In the genomic region with DNA sequence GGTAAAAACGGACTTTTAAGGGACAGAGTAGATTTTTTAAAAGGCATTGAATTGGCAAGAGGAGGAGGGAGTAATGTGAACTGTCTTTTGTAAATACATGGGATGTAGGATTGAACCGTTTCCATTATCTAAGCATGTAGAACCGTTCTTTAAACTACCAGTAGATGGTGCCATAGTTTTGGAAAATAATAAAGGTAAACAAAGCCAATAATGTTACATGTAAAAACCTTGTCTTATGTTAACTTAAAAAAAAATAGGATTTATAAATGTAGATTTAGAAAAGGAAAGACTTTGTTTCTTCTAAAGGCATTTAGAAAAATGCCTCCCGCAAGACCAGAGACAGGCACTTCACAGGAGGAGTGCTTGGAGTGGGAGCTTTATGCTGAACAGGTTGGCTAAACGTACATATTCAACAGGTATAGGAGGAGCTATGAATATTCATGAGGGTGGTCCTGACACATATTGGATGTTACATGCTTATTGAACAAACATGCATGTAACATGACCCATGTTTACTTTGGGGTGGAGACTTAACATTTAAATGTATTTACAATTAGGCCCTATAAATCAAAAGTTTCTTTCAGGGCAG, we compare ENCODE assay signal across 8 cellular contexts. TPM values are rescaled to one million over a fixed set of nuclear protein-coding genes. Genes with fewer than 3 reads are reported as not detected.
A peak's percentile ranks its signal among the peaks of the same experiment; 100 is the strongest.
DNase-seq lines count a peak whose midpoint lies in the region; ATAC-seq and TF ChIP-seq lines count a peak whose summit lies in the region.

No MANE protein-coding gene starts in this region.

- H3K27me3 Mint-ChIP-seq in stimulated activated memory B cell treated with anti-CD40 and anti-IgM and Interleukin-4, amounts not matched to agents 10 μg/mL and 1 μg/mL and 100 μg/mL, for 72 hours: no peaks in the 10 kb centered on the region

- intact Hi-C loops in OCI-LY7 (cut with micrococcal nuclease; ENCODE audit: unreplicated experiment): loop anchor here (1.0 to 5.0 kb wide), 7 partner anchors 45 to 665 kb away; partner anchors contain the start of gene FAM241A
- intact Hi-C loops in dorsolateral prefrontal cortex (cut with DNase I): loop anchor here (2.0 to 10.0 kb wide), 6 partner anchors 48 to 505 kb away; partner anchors contain the start of gene FAM241A (in 1 of the 2)

- WGBS in mesenchymal stem cell: 25% methylated on average over 3 of the region's 5 CpGs

- H3K36me3 ChIP-seq in OCI-LY7 (ENCODE audit: insufficient read depth, low read length) (no peaks in the 10 kb centered on the region), mesenchymal stem cell (ENCODE audit: control insufficient read depth in 1 of 2, insufficient read depth in 2 of 2, low read depth in 1 of 2, low read length in 2 of 2) (no peaks in the 10 kb centered on the region)

- H3K14ac ChIP-seq in mesenchymal stem cell (ENCODE audit: low read length in 2 of 2): no peak overlapping the region

- no peak overlapping the region for H3K27ac ChIP-seq in OCI-LY7 (ENCODE audit: low read depth, low read length, poor library complexity, severe bottlenecking)
- H3K27ac ChIP-seq in dorsolateral prefrontal cortex: no peak overlapping the region
- no peak overlapping the region for H3K27ac ChIP-seq in mesenchymal stem cell (ENCODE audit: low read length, poor library complexity, severe bottlenecking)

- no peaks in the 10 kb centered on the region for H4K20me1 ChIP-seq in OCI-LY7 (ENCODE audit: insufficient read depth, low read length)

- H2BK5ac ChIP-seq in mesenchymal stem cell (ENCODE audit: low read depth, low read length, poor library complexity, severe bottlenecking): no peak overlapping the region

- H4K8ac ChIP-seq in mesenchymal stem cell (ENCODE audit: low read length): no peak overlapping the region

- no peaks in the 10 kb centered on the region for H3K9me3 ChIP-seq in OCI-LY7 (ENCODE audit: low read length)
- no peaks in the 10 kb centered on the region for H3K9me3 ChIP-seq in mesenchymal stem cell (ENCODE audit: control insufficient read depth, low read length)

- H3K4ac ChIP-seq in mesenchymal stem cell (ENCODE audit: low read depth in 1 of 2, low read length in 2 of 2): no peak overlapping the region

- H3K23ac ChIP-seq in mesenchymal stem cell (ENCODE audit: low read length in 2 of 2): no peak overlapping the region

- no peak overlapping the region for H3K4me3 Mint-ChIP-seq in stimulated activated memory B cell treated with anti-CD40 and anti-IgM and Interleukin-4, amounts not matched to agents 10 μg/mL and 1 μg/mL and 100 μg/mL, for 72 hours

- peak overlapping the region; percentile 51 for H3K4me2 ChIP-seq in OCI-LY7 (ENCODE audit: low read length)
- no peak overlapping the region for H3K4me2 ChIP-seq in mesenchymal stem cell (ENCODE audit: low read length, poor library complexity, severe bottlenecking)

- no peaks in the 10 kb centered on the region for H3K79me2 ChIP-seq in OCI-LY7 (ENCODE audit: insufficient read depth, low read depth, low read length)

- H3K9ac ChIP-seq in mesenchymal stem cell (ENCODE audit: low read length): peak overlapping the region; percentile 30

- no peak overlapping the region for H3K18ac ChIP-seq in mesenchymal stem cell (ENCODE audit: low read depth in 1 of 2, low read length in 2 of 2)

- no peaks in the 10 kb centered on the region for H3K9me2 ChIP-seq in OCI-LY7 (ENCODE audit: insufficient read depth, low read length)

- no peak overlapping the region for H3K27ac Mint-ChIP-seq in stimulated activated memory B cell treated with anti-CD40 and anti-IgM and Interleukin-4, amounts not matched to agents 10 μg/mL and 1 μg/mL and 100 μg/mL, for 72 hours

- H2BK12ac ChIP-seq in mesenchymal stem cell (ENCODE audit: low read length in 2 of 2): no peak overlapping the region

- no peak overlapping the region for H2BK120ac ChIP-seq in mesenchymal stem cell (ENCODE audit: low read depth, low read length)

- H3K4me1 Mint-ChIP-seq in stimulated activated memory B cell treated with anti-CD40 and anti-IgM and Interleukin-4, amounts not matched to agents 10 μg/mL and 1 μg/mL and 100 μg/mL, for 72 hours: no peaks in the 10 kb centered on the region

- H3K4me1 ChIP-seq in OCI-LY7 (ENCODE audit: insufficient read depth, low read length, poor library complexity, severe bottlenecking) (no peaks in the 10 kb centered on the region), mesenchymal stem cell (ENCODE audit: control insufficient read depth, insufficient read depth, low read depth, low read length) (no peaks in the 10 kb centered on the region)

- BruUV-seq in OCI-LY7 (replicated peaks; lab: Mats Ljungman, UMichigan): no TSS peak

- no peaks in the 10 kb centered on the region for H3K36me3 Mint-ChIP-seq in stimulated activated memory B cell treated with anti-CD40 and anti-IgM and Interleukin-4, amounts not matched to agents 10 μg/mL and 1 μg/mL and 100 μg/mL, for 72 hours

- ATAC-seq in GM21360 (IDR thresholded peaks at IDR 0.05; ENCODE audit: unreplicated experiment) (peak; percentile 71), HG03575 (IDR thresholded peaks at IDR 0.05; ENCODE audit: extremely low read depth, insufficient number of reproducible peaks, low FRiP score, unreplicated experiment) (peak; percentile 65)
- no peak for ATAC-seq in stimulated activated memory B cell treated with anti-CD40 and anti-IgM and Interleukin-4, amounts not matched to agents 10 μg/mL and 1 μg/mL and 100 μg/mL, for 72 hours

- no peak overlapping the region for H2BK15ac ChIP-seq in mesenchymal stem cell (ENCODE audit: low read depth, poor library complexity, severe bottlenecking)

- no peaks in the 10 kb centered on the region for H3K79me1 ChIP-seq in mesenchymal stem cell (replicated peaks; ENCODE audit: low read length, poor library complexity, severe bottlenecking)

- POLR2A ChIA-PET in OCI-LY7 (lab: Charles Lee): interaction anchor here (0.5 to 2.0 kb wide), 11 partner anchors 9 to 425 kb away, joined by 3 to 9 read pairs (median 4); no protein-coding TSS in a partner anchor

- H3K9me3 Mint-ChIP-seq in stimulated activated memory B cell treated with anti-CD40 and anti-IgM and Interleukin-4, amounts not matched to agents 10 μg/mL and 1 μg/mL and 100 μg/mL, for 72 hours: no peaks in the 10 kb centered on the region

- no peaks in the 10 kb centered on the region for H3K27me3 ChIP-seq in dorsolateral prefrontal cortex
- no peaks in the 10 kb centered on the region for H3K27me3 ChIP-seq in mesenchymal stem cell (ENCODE audit: control insufficient read depth in 1 of 2, insufficient read depth in 1 of 2, low read length in 2 of 2)

- TF ChIP-seq CTCF in OCI-LY7 (conservative IDR thresholded peaks at IDR 0.05; ENCODE audit: low read length) (peak; percentile 97), dorsolateral prefrontal cortex (IDR thresholded peaks at IDR 0.05 in 54 of 56, conservative IDR thresholded peaks at IDR 0.05 in 2 of 56; ENCODE audit: low read depth in 1 of 56, partially characterized antibody in 56 of 56) (peak; percentile 61 to 93 (median 78))

- CTCF ChIA-PET in OCI-LY7 (lab: Charles Lee; ENCODE audit: unreplicated experiment): interaction anchor here (1.1 to 1.6 kb wide), 5 partner anchors 132 to 424 kb away, joined by 3 to 9 read pairs (median 3); no protein-coding TSS in a partner anchor

- H3K4me3 ChIP-seq in OCI-LY7 (ENCODE audit: low read depth, low read length, poor library complexity, severe bottlenecking) (no peak overlapping the region), dorsolateral prefrontal cortex (no peak overlapping the region), mesenchymal stem cell (ENCODE audit: insufficient read depth in 1 of 2, low read depth in 1 of 2, low read length in 2 of 2) (no peak overlapping the region)

- peak; percentile 5 for DNase-seq in DMS79 treated with DMSO at 0.1 percent for 48 hours (lab: John Stamatoyannopoulos, UW)
- peak; percentile 63 for DNase-seq in OCI-LY7 (ENCODE audit: low spot score)
- DNase-seq in dorsolateral prefrontal cortex: no peak
- peak; percentile 71 for DNase-seq in mesenchymal stem cell
- DNase-seq in SHP77 treated with DMSO at 0.1 percent for 48 hours (lab: John Stamatoyannopoulos, UW): no peak

- no peak overlapping the region for H2AK5ac ChIP-seq in mesenchymal stem cell (ENCODE audit: low read length, severe bottlenecking)

- no peak overlapping the region for H4K91ac ChIP-seq in mesenchymal stem cell (ENCODE audit: low read length)

- H2AFZ ChIP-seq in OCI-LY7 (ENCODE audit: low read length): peak overlapping the region; percentile 33; the same call in 1 of the 2 replicates
- H2AFZ ChIP-seq in mesenchymal stem cell (ENCODE audit: low read depth, low read length): no peak overlapping the region

RNA-seq across cellular contexts. Expression of gene FAM241A, which starts 45.5 kb away (rescaled TPM):
- 2.1 and 2.5 TPM in 2 replicates for total RNA-seq in OCI-LY7 (2014; rRNA removed; shearing (Covaris generic))
- total RNA-seq in OCI-LY7 (2022) (9.5 and 10.5 TPM in 2 replicates), dorsolateral prefrontal cortex (1 to 10 TPM in 119 of 120 experiments, under 1 TPM in 1; 0.97 to 2.7 (median 1.8) TPM)
- 2.3 TPM for polyA plus RNA-seq in mesenchymal stem cell (2013, experiment 1 of 2)
- polyA plus RNA-seq in mesenchymal stem cell (2013, experiment 2 of 2): 2.5 TPM

Comparison
In these comparisons a context has a peak if more than half of its experiments do, and no peak if none do; other contexts are left out.
1. DNase-seq: peak in DMS79 treated with DMSO at 0.1 percent for 48 hours (single experiment), OCI-LY7 (single experiment) and mesenchymal stem cell (single experiment); none in dorsolateral prefrontal cortex (0 of 10) and SHP77 treated with DMSO at 0.1 percent for 48 hours (single experiment).